In the genomic region with DNA sequence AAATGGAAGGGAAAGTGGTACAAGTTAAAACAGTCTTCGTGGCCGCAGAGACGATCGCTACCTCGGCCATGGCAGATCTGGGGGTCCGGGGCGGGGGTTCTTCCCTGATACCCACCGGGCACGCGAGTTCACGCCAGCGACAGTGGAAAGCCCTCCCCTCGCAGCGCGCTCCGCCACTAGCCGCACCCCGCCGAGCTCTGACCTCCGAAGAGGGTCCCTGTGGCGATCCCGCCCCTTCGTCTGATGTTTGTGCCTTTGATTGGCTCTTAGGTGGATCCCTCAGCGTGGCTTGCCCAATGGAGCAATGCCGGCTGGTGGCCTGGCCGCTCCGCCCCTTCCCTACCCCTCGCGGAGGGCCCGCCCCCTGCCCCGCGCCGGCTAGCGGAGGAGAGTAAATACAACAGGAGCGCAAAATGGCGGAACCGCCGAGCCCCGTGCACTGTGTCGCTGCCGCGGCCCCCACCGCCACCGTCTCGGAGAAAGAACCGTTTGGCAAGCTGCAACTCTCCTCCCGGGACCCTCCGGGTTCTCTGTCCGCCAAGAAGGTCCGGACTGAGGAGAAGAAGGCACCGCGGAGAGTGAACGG, we compare ENCODE assay signal across 8 cellular contexts. TPM values are rescaled to one million over a fixed set of nuclear protein-coding genes. Genes with fewer than 3 reads are reported as not detected.
DNase-seq lines count a peak whose midpoint lies in the region; ATAC-seq, FAIRE-seq and TF ChIP-seq lines count a peak whose summit lies in the region.

Gene RSBN1L, plus strand, starts transcription at position 403 of the 586 bp plus-strand sequence. Its CDS starts 11 bp downstream, at position 414.

- H3K9me3 ChIP-seq in keratinocyte (ENCODE audit: control insufficient read depth, low read depth, low read length): no peaks in the 10 kb centered on the region

- H3K79me2 ChIP-seq in keratinocyte (ENCODE audit: control insufficient read depth, insufficient read depth, low read length): peaks cover 74% of the 10 kb centered on the region

- peak within 1 kb of the TSS; percentile 97 for H3K4me2 ChIP-seq in keratinocyte (ENCODE audit: control insufficient read depth, extremely low read depth, insufficient read depth, low read depth, low read length)

- ATAC-seq in GM19025 (IDR thresholded peaks at IDR 0.05; ENCODE audit: low read depth, unreplicated experiment) (peak; percentile 93), HG03342 (IDR thresholded peaks at IDR 0.05; ENCODE audit: unreplicated experiment) (peak; percentile 97)
- ATAC-seq in activated CD4-positive, CD25-positive, alpha-beta regulatory T cell treated with anti-CD3 and anti-CD28 coated beads, Interleukin-2, amount 50 U/mL, for 24 hours: peak; percentile 98

- H3K9ac ChIP-seq in keratinocyte (ENCODE audit: control insufficient read depth, extremely low read depth, insufficient read depth, low read length): peak within 1 kb of the TSS; percentile 95

- H3K4me1 ChIP-seq in keratinocyte (ENCODE audit: control insufficient read depth, extremely low read depth, insufficient read depth, low read length): peaks cover 21% of the 10 kb centered on the region

- dilution Hi-C loops in keratinocyte (cut with MboI; ENCODE audit: extremely low pct_ligation_motif_present, low sequenced_read_pairs): no loop called here

- no peaks in the 10 kb centered on the region for H3K36me3 ChIP-seq in keratinocyte (ENCODE audit: control insufficient read depth in 2 of 2, extremely low read depth in 1 of 2, insufficient read depth in 2 of 2, low read length in 2 of 2)

- peak within 1 kb of the TSS; percentile 90 to 99 (median 96) for H3K4me3 ChIP-seq in keratinocyte (ENCODE audit: control insufficient read depth in 2 of 3, extremely low read depth in 1 of 3, insufficient read depth in 2 of 3, low read depth in 1 of 3, low read length in 3 of 3)

- peak; percentile 98 for DNase-seq in AG20443 (ENCODE audit: low spot score)
- peak; percentile 81 to 90 for DNase-seq in NCI-H446 (lab: John Stamatoyannopoulos, UW)
- peak; percentile 99 for DNase-seq in cerebellar cortex (ENCODE audit: low spot score)
- peak; percentile 54 for DNase-seq in keratinocyte (ENCODE audit: low read depth, low spot score)
- peak; percentile 95 to 97 for DNase-seq in stimulated activated CD4-positive, alpha-beta T cell treated with anti-CD3 and anti-CD28 coated beads, Interleukin-15, amount 100 ng/mL, for 1 hour (ENCODE audit: low read depth in 1 of 2, low spot score in 1 of 2)

- no peaks in the 10 kb centered on the region for H3K27me3 ChIP-seq in keratinocyte (ENCODE audit: control insufficient read depth, extremely low read depth, insufficient read depth, low read length)

- FAIRE-seq in keratinocyte (lab: Jason Lieb, UNC): no peak

- H3K27ac ChIP-seq in keratinocyte (ENCODE audit: control insufficient read depth, insufficient read depth, low read length): peak within 1 kb of the TSS; percentile 91

- peak in 2 of 3 experiments; percentile 27 to 57 for TF ChIP-seq CTCF in keratinocyte (optimal IDR thresholded peaks at IDR 0.05 in 1 of 3, IDR thresholded peaks at IDR 0.05 in 1 of 3, conservative IDR thresholded peaks at IDR 0.05 in 1 of 3; ENCODE audit: extremely low read depth in 1 of 3, insufficient read depth in 2 of 3, low read length in 3 of 3)

- peak within 1 kb of the TSS; percentile 97 for H2AFZ ChIP-seq in keratinocyte (ENCODE audit: control insufficient read depth, low read length)

- H4K20me1 ChIP-seq in keratinocyte (ENCODE audit: control insufficient read depth, extremely low read depth, insufficient read depth, low read length): no peaks in the 10 kb centered on the region

- H3K9me1 ChIP-seq in keratinocyte (ENCODE audit: control insufficient read depth, extremely low read depth, insufficient read depth, low read length): no peaks in the 10 kb centered on the region

RNA-seq across cellular contexts. Expression of gene RSBN1L, which starts in this region (rescaled TPM):
- 3.9 to 9.6 TPM (median 6.0 TPM) in 3 replicates for polyA plus RNA-seq in keratinocyte
- polyA plus RNA-seq in keratinocyte (2011; ENCODE audit: low read depth): 11.3 TPM
- polyA plus RNA-seq in keratinocyte (2011; cell fraction: cytosol; rRNA removed): 2.2 and 3.8 TPM in 2 replicates
- polyA plus RNA-seq in keratinocyte (2011; cell fraction: nucleus; rRNA removed): 7.0 and 7.7 TPM in 2 replicates
- polyA plus RNA-seq in keratinocyte (2012; ENCODE audit: low replicate concordance): 5.3 and 8.0 TPM in 2 replicates
- polyA minus RNA-seq in keratinocyte: 2.7 to 20.0 TPM (median 10.3 TPM) in 3 replicates
- polyA minus RNA-seq in keratinocyte (2011; cell fraction: cytosol; rRNA and poly(A)+ RNA removed): 2.9 TPM
- 4.7 and 5.6 TPM in 2 replicates for polyA minus RNA-seq in keratinocyte (2011; cell fraction: nucleus; rRNA and poly(A)+ RNA removed)

Comparison
In these comparisons a context has a peak if more than half of its experiments do, and no peak if none do; other contexts are left out.
1. Peak in every context shown above with its lines: DNase-seq, ATAC-seq, H3K4me3 ChIP-seq and H3K27ac ChIP-seq.